Comparison of ENCODE assay signal across 35 cellular contexts in genomic region chr6:108811490-108811889, GRCh38.
"Had no signal": no experiment of that assay in that cellular context is flagged by ENCODE, and none has a peak within 500 bp of the region (broad histone marks: within the 10 kb centered on the region; RNA-seq: fewer than 3 reads in every experiment).

No MANE protein-coding gene starts in this region.

- DNase-seq: Karpas-422, Kasumi-1, MG63, MM.1S, MV-4-11, NCI-H1048, NCI-H1092, NCI-H1092 treated with DMSO at 0.1 percent for 48 hours, NCI-H1105, NCI-H1105 treated with DMSO at 0.1 percent for 48 hours, NCI-H1417, NCI-H1417 treated with DMSO at 0.1 percent for 48 hours, NCI-H1436, NCI-H1436 treated with DMSO at 0.1 percent for 48 hours, NCI-H146, NCI-H1694, NCI-H1694 treated with DMSO at 0.1 percent for 48 hours, NCI-H187, NCI-H187 treated with DMSO at 0.1 percent for 48 hours, NCI-H1930, NCI-H2029, NCI-H2029 treated with DMSO at 0.1 percent for 48 hours, NCI-H2081, NCI-H2081 treated with DMSO at 0.1 percent for 48 hours, NCI-H2107, NCI-H2171, NCI-H2171 treated with DMSO at 0.1 percent for 48 hours, NCI-H2227 treated with DMSO at 0.1 percent for 48 hours, NCI-H226, NCI-H345, NCI-H446, NCI-H446 treated with DMSO at 0.1 percent for 48 hours, NCI-H510A, NCI-H510A treated with DMSO at 0.1 percent for 48 hours, NCI-H524 had no signal

- H3K36me3 ChIP-seq: MG63 had no signal

- H3K4me3 ChIP-seq: MG63 had no signal

- H3K9me3 ChIP-seq: MG63 had no signal

- H3K27me3 ChIP-seq: MG63 had no signal
